9 cellular contexts compared by ENCODE assay signal in the genomic region with DNA sequence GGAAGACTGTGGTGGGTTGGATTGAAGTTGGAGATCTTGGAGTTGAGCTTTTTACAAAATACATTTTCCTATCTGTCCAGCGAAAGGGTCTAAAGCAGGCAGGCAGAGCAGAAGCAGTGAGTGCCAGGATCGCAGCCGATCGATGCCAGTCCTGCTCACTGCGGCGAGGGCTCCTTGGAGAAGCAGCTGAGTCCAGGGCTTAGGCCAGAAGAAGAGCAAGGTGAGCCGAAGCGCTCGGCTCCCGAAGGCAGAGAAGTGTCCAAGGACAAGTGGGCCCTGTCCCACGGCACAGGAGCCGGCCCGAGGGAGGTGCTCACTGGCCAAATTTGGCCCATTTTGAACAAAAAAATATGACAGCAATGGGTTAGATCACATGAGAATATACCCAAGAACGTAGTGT.
"Had no signal": no experiment of that assay in that cellular context is flagged by ENCODE, and none has a peak within 500 bp of the region (broad histone marks: within the 10 kb centered on the region; RNA-seq: fewer than 3 reads in every experiment).

No MANE protein-coding gene starts in this region.

- H3K4me1 ChIP-seq: HAP-1 had no signal

- ATAC-seq: HCT116, K562 had no signal

- H3K9me3 ChIP-seq: HAP-1 had no signal

- DNase-seq: GM23248, GOT3, H7, HFFc6, IMR-90 had no signal

- H3K9ac ChIP-seq: GM23248 had no signal

- H3K27ac Mint-ChIP-seq: HFFc6 had no signal

- H3K4me3 Mint-ChIP-seq: HFFc6 had no signal

- H3K27ac ChIP-seq: GM23248 had no signal

- H3K4me3 ChIP-seq: GM23248, HAP-1, K562 had no signal

- H3K36me3 ChIP-seq: HAP-1 had no signal

- FAIRE-seq: HTR-8/SVneo, K562 had no signal
